In the genomic region with DNA sequence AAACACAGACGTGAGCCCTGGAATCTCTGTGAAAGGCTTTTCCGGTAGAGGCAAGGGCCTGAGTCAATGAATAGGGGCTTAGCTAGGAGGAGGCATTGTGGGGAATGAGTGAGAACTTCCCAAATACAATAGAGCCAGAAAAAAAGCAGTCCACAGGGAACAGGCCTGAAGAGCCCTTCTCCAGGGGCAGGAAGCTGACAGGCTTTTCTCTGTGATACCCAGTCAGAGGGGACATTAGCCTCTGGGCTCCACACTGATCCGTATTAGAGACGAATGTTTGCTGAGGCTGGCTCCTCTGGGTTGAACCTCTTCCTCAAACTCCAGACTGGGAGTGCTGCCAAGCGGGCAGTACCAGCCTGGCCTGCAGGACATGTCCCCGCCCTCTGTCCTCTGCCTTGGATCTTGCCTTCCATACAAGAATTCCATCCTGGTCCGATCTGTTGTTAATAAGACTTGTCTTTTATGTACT, we compare ENCODE assay signal across 8 cellular contexts. TPM values are rescaled to one million over a fixed set of nuclear protein-coding genes. Genes with fewer than 3 reads are reported as not detected.
DNase-seq lines count a peak whose midpoint lies in the region; ATAC-seq and TF ChIP-seq lines count a peak whose summit lies in the region.

No MANE protein-coding gene starts in this region.

- in situ Hi-C loops in GM13977 (cut with MboI; ENCODE audit: low pct_unique_long_range_greater_than_20kb, low sequenced_read_pairs, unreplicated experiment): loop anchor here (10.0 to 25.0 kb wide), 3 partner anchors 336 to 664 kb away; a partner anchor contains a TSS

- no peak for ATAC-seq in CD8-positive, alpha-beta T cell
- no peak for ATAC-seq in naive thymus-derived CD4-positive, alpha-beta T cell
- ATAC-seq in GM19452 (IDR thresholded peaks at IDR 0.05; ENCODE audit: unreplicated experiment) (no peak), GM18873 (IDR thresholded peaks at IDR 0.05; ENCODE audit: low FRiP score, unreplicated experiment) (no peak)

- peaks cover 53% of the 10 kb centered on the region for H3K4me1 Mint-ChIP-seq in CD8-positive, alpha-beta T cell (ENCODE audit: low read depth)
- H3K4me1 Mint-ChIP-seq in endodermal cell: peaks cover 51% of the 10 kb centered on the region
- H3K4me1 Mint-ChIP-seq in naive thymus-derived CD4-positive, alpha-beta T cell: peaks cover 26 to 67% (median 56%) of the 10 kb centered on the region in 7 donors

- H3K27ac Mint-ChIP-seq in CD8-positive, alpha-beta T cell: peak overlapping the region; percentile 100
- H3K27ac Mint-ChIP-seq in endodermal cell: peak overlapping the region; percentile 98
- H3K27ac Mint-ChIP-seq in naive thymus-derived CD4-positive, alpha-beta T cell: peak overlapping the region; percentile 99 to 100 (median 100)

- intact Hi-C loops in CD8-positive, alpha-beta T cell (cut with DNase I, micrococcal nuclease): loop anchor here (2.0 to 10.0 kb wide), 5 partner anchors 37 to 1677 kb away; a partner anchor contains a TSS
- intact Hi-C loops in naive thymus-derived CD4-positive, alpha-beta T cell (cut with micrococcal nuclease): loop anchor here (2.0 to 10.0 kb wide), 11 partner anchors 39 to 1805 kb away; a partner anchor contains a TSS

- peaks cover 43% of the 10 kb centered on the region for H3K4me1 ChIP-seq in CD8-positive, alpha-beta T cell (ENCODE audit: insufficient read depth, low read length)
- H3K4me1 ChIP-seq in endodermal cell (ENCODE audit: control insufficient read depth, insufficient read depth, low read length): peaks cover 16% of the 10 kb centered on the region
- H3K4me1 ChIP-seq in naive thymus-derived CD4-positive, alpha-beta T cell (ENCODE audit: control insufficient read depth in 2 of 2, insufficient read depth in 2 of 2, low read length in 2 of 2): peaks cover 29 to 32% of the 10 kb centered on the region in 2 donors

- CTCF ChIA-PET in CD8-positive, alpha-beta T cell (lab: Charles Lee): interaction anchor here (1.6 to 7.2 kb wide), 4 partner anchors 13 to 368 kb away, joined by 5 to 52 read pairs (median 31); no protein-coding TSS in a partner anchor
- CTCF ChIA-PET in naive thymus-derived CD4-positive, alpha-beta T cell (lab: Charles Lee): interaction anchor here (0.9 to 2.2 kb wide), 4 partner anchors 12 to 515 kb away, joined by 3 to 8 read pairs (median 5); no protein-coding TSS in a partner anchor

- no peaks in the 10 kb centered on the region for H3K9me3 ChIP-seq in CD8-positive, alpha-beta T cell (ENCODE audit: low read length)
- H3K9me3 ChIP-seq in endodermal cell (ENCODE audit: control insufficient read depth, low read length): no peaks in the 10 kb centered on the region
- H3K9me3 ChIP-seq in naive thymus-derived CD4-positive, alpha-beta T cell (ENCODE audit: control insufficient read depth in 2 of 3, low read length in 3 of 3): no peaks in the 10 kb centered on the region

- peak overlapping the region; percentile 92 for H3K4me3 Mint-ChIP-seq in CD8-positive, alpha-beta T cell
- H3K4me3 Mint-ChIP-seq in endodermal cell: peak overlapping the region; percentile 79
- H3K4me3 Mint-ChIP-seq in naive thymus-derived CD4-positive, alpha-beta T cell: peak overlapping the region in 8 of 10 donors; percentile 26 to 99 (median 96)

- no peak for DNase-seq in CD8-positive, alpha-beta T cell
- peak; percentile 87 for DNase-seq in NCI-H69 (lab: John Stamatoyannopoulos, UW)
- no peak for DNase-seq in endodermal cell
- no peak for DNase-seq in naive thymus-derived CD4-positive, alpha-beta T cell
- DNase-seq in HUDEP-2 (lab: John Stamatoyannopoulos, UW; ENCODE audit: unreplicated experiment in 76 of 76): no peak
- DNase-seq in GM13977 (ENCODE audit: low spot score): no peak

- no peaks in the 10 kb centered on the region for H3K27me3 Mint-ChIP-seq in CD8-positive, alpha-beta T cell (ENCODE audit: low read depth)
- H3K27me3 Mint-ChIP-seq in endodermal cell (ENCODE audit: insufficient read depth): no peaks in the 10 kb centered on the region
- peaks cover 0 to 6% (median 0%) of the 10 kb centered on the region in 5 donors for H3K27me3 Mint-ChIP-seq in naive thymus-derived CD4-positive, alpha-beta T cell

- TF ChIP-seq CTCF in CD8-positive, alpha-beta T cell (IDR thresholded peaks at IDR 0.05): no peak
- no peak for TF ChIP-seq CTCF in endodermal cell (conservative IDR thresholded peaks at IDR 0.05)
- no peak for TF ChIP-seq CTCF in GM13977 (IDR thresholded peaks at IDR 0.05; ENCODE audit: extremely low read depth, insufficient read depth, missing control alignments)

- WGBS in endodermal cell (ENCODE audit: insufficient coverage in 1 of 2, insufficient read length in 1 of 2), 2 experiments: 66 to 75% methylated on average over 5 to 7 of the region's 7 CpGs

- POLR2A ChIA-PET in CD8-positive, alpha-beta T cell (lab: Charles Lee): interaction anchor here (1.1 to 11.3 kb wide), 7 partner anchors 11 to 351 kb away, joined by 3 to 143 read pairs (median 4); a partner anchor contains a TSS
- POLR2A ChIA-PET in naive thymus-derived CD4-positive, alpha-beta T cell (lab: Charles Lee): interaction anchor here (1.1 to 7.5 kb wide), 8 partner anchors 11 to 393 kb away, joined by 3 to 130 read pairs (median 10); a partner anchor contains a TSS

- no peak overlapping the region for H3K9ac ChIP-seq in endodermal cell (ENCODE audit: extremely low read depth, low read length, poor library complexity, severe bottlenecking)

- H3K9me3 Mint-ChIP-seq in CD8-positive, alpha-beta T cell: no peaks in the 10 kb centered on the region
- no peaks in the 10 kb centered on the region for H3K9me3 Mint-ChIP-seq in endodermal cell
- H3K9me3 Mint-ChIP-seq in naive thymus-derived CD4-positive, alpha-beta T cell: peaks cover 0 to 4% (median 0%) of the 10 kb centered on the region in 11 donors

- H3K27ac ChIP-seq in CD8-positive, alpha-beta T cell (ENCODE audit: low read depth, low read length): peak overlapping the region; percentile 99
- H3K27ac ChIP-seq in endodermal cell (ENCODE audit: low read depth, low read length): peak overlapping the region; percentile 73
- H3K27ac ChIP-seq in naive thymus-derived CD4-positive, alpha-beta T cell (ENCODE audit: low read depth, low read length): peak overlapping the region; percentile 100

- H3K27me3 ChIP-seq in CD8-positive, alpha-beta T cell (ENCODE audit: insufficient read depth, low read length): no peaks in the 10 kb centered on the region
- H3K27me3 ChIP-seq in endodermal cell (ENCODE audit: control insufficient read depth, insufficient read depth, low read length, poor library complexity, severe bottlenecking): no peaks in the 10 kb centered on the region
- H3K27me3 ChIP-seq in naive thymus-derived CD4-positive, alpha-beta T cell (ENCODE audit: control insufficient read depth in 2 of 2, insufficient read depth in 2 of 2, low read length in 2 of 2): no peaks in the 10 kb centered on the region

- H3K36me3 ChIP-seq in CD8-positive, alpha-beta T cell (ENCODE audit: insufficient read depth, low read length): no peaks in the 10 kb centered on the region
- H3K36me3 ChIP-seq in endodermal cell (ENCODE audit: control insufficient read depth, insufficient read depth, low read length): no peaks in the 10 kb centered on the region
- H3K36me3 ChIP-seq in naive thymus-derived CD4-positive, alpha-beta T cell (ENCODE audit: control insufficient read depth in 2 of 3, insufficient read depth in 3 of 3, low read length in 3 of 3): peaks cover 0 to 5% (median 0%) of the 10 kb centered on the region in 3 experiments

- peaks cover 22% of the 10 kb centered on the region for H3K36me3 Mint-ChIP-seq in CD8-positive, alpha-beta T cell
- H3K36me3 Mint-ChIP-seq in endodermal cell (ENCODE audit: low read depth): peaks cover 3% of the 10 kb centered on the region
- H3K36me3 Mint-ChIP-seq in naive thymus-derived CD4-positive, alpha-beta T cell: peaks cover 0 to 7% (median 2%) of the 10 kb centered on the region in 5 donors

- H3K4me3 ChIP-seq in CD8-positive, alpha-beta T cell (ENCODE audit: low read depth, low read length): no peak overlapping the region
- no peak overlapping the region for H3K4me3 ChIP-seq in endodermal cell (ENCODE audit: low read length)
- H3K4me3 ChIP-seq in naive thymus-derived CD4-positive, alpha-beta T cell (ENCODE audit: low read length): no peak overlapping the region

RNA-seq across cellular contexts. Expression of a gene that starts 2.3 kb away (rescaled TPM):
- total RNA-seq in CD8-positive, alpha-beta T cell: 10 to 100 TPM; 13.4 to 14.1 TPM
- total RNA-seq in endodermal cell: 10 to 100 TPM; 13.8 to 19.8 TPM
- polyA plus RNA-seq in endodermal cell (2013, experiment 1 of 2): 18.1 TPM
- 11.8 TPM for polyA plus RNA-seq in endodermal cell (2013, experiment 2 of 2)
- total RNA-seq in naive thymus-derived CD4-positive, alpha-beta T cell: 10 to 100 TPM in 4 of 5 experiments, 1 to 10 TPM in 1; 6.7 to 25.3 (median 20.1) TPM
- 10 to 100 TPM; 24.8 to 27.1 TPM for polyA plus RNA-seq in naive thymus-derived CD4-positive, alpha-beta T cell

RNA-seq across cellular contexts. Expression of a gene that starts 43.3 kb away (rescaled TPM):
- 1 to 10 TPM; 1.1 to 1.7 TPM for total RNA-seq in CD8-positive, alpha-beta T cell
- under 1 TPM; 0.62 TPM for total RNA-seq in endodermal cell
- 0.11 TPM for polyA plus RNA-seq in endodermal cell (2013, experiment 1 of 2)
- 0.58 TPM for polyA plus RNA-seq in endodermal cell (2013, experiment 2 of 2)
- total RNA-seq in naive thymus-derived CD4-positive, alpha-beta T cell: 10 to 100 TPM in 2 of 5 experiments, 1 to 10 TPM in 2, under 1 TPM in 1; 0.19 to 23.3 (median 5.9) TPM
- under 1 TPM; 0.74 to 0.75 TPM for polyA plus RNA-seq in naive thymus-derived CD4-positive, alpha-beta T cell
